ENCODE assay signal across 8 cellular contexts in the genomic region with DNA sequence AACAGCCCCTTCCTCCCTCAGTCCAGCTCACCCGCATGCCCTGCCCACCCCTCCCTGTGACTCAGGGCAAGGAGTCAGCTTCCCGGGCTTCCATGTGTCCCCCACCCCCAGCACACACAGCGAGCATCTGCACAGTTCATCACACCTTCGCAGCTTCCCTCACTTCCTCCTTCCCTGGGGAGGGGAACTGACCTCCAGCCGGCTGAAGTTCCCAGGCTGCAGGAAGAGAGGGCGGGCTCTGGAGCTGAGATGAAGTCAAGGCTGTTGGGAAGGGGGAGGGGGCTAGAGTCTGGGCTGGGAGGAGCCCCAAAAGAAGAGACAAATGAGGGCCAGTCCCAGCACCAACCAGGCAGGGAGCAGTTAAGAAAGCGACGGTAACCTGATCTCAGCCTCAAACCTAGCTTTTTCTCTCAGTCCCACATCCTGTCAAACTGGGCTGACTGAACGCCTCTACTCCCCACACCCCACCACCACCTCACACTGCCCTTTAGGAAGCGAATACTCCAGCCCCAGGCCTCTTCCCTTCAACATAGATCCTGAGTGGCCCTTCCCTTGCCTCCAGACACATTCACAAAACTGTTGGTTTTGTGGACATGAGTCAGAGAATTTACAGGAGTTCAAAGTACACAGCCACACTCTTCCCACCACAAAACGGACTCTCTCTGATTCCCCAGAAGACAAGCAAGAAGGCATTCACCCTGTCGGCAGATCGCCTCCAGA. TPM values are rescaled to one million over a fixed set of nuclear protein-coding genes. Genes with fewer than 3 reads are reported as not detected.
DNase-seq lines count a peak whose midpoint lies in the region; ATAC-seq and TF ChIP-seq lines count a peak whose summit lies in the region.

No MANE protein-coding gene starts in this region.

- POLR2A ChIA-PET in activated CD4-positive, alpha-beta T cell treated with anti-CD3 and anti-CD28 coated beads for 36 hours (lab: Charles Lee), result interaction anchor here (1.0 to 2.7 kb wide), 3 partner anchors 9 to 31 kb away, joined by 3 to 19 read pairs (median 4); a partner anchor contains a TSS

- H3K4me3 Mint-ChIP-seq in activated CD4-positive, alpha-beta T cell treated with anti-CD3 and anti-CD28 coated beads for 36 hours, result peak overlapping the region; percentile 58
- peak overlapping the region; percentile 33 to 79 (median 68) for H3K4me3 Mint-ChIP-seq in IgD-negative memory B cell

- ATAC-seq in activated CD4-positive, alpha-beta T cell treated with anti-CD3 and anti-CD28 coated beads for 36 hours, result peak; percentile 76
- ATAC-seq in GM21737 (IDR thresholded peaks at IDR 0.05; ENCODE audit: unreplicated experiment) (peak; percentile 54), gastrocnemius medialis (peak; percentile 25 to 59)

- peaks cover 10% of the 10 kb centered on the region for H3K36me3 Mint-ChIP-seq in activated CD4-positive, alpha-beta T cell treated with anti-CD3 and anti-CD28 coated beads for 36 hours (ENCODE audit: low read depth)
- peaks cover 1% of the 10 kb centered on the region for H3K36me3 Mint-ChIP-seq in IgD-negative memory B cell

- CTCF ChIA-PET in activated CD4-positive, alpha-beta T cell treated with anti-CD3 and anti-CD28 coated beads for 36 hours (lab: Charles Lee), result interaction anchor here (0.6 to 4.2 kb wide), 8 partner anchors 11 to 333 kb away, joined by 3 to 41 read pairs (median 6); a partner anchor contains a TSS

- H3K27ac Mint-ChIP-seq in activated CD4-positive, alpha-beta T cell treated with anti-CD3 and anti-CD28 coated beads for 36 hours, result peak overlapping the region; percentile 83
- peak overlapping the region; percentile 1 to 30 (median 22) for H3K27ac Mint-ChIP-seq in IgD-negative memory B cell

- TF ChIP-seq CTCF in brain microvascular endothelial cell (IDR thresholded peaks at IDR 0.05; ENCODE audit: low read depth, low read length, missing control alignments), result no peak
- TF ChIP-seq CTCF in gastrocnemius medialis (IDR thresholded peaks at IDR 0.05 in 4 of 5, conservative IDR thresholded peaks at IDR 0.05 in 1 of 5), result no peak

- H3K4me1 ChIP-seq in SJSA1 (replicated peaks) (peaks cover 61% of the 10 kb centered on the region), gastrocnemius medialis (peaks cover 33 to 34% of the 10 kb centered on the region in 2 donors)

- H3K4me1 Mint-ChIP-seq in activated CD4-positive, alpha-beta T cell treated with anti-CD3 and anti-CD28 coated beads for 36 hours, result peaks cover 68% of the 10 kb centered on the region
- peaks cover 44 to 53% (median 45%) of the 10 kb centered on the region in 3 donors for H3K4me1 Mint-ChIP-seq in IgD-negative memory B cell

- H3K9me3 Mint-ChIP-seq in activated CD4-positive, alpha-beta T cell treated with anti-CD3 and anti-CD28 coated beads for 36 hours (ENCODE audit: low read depth), result no peaks in the 10 kb centered on the region
- H3K9me3 Mint-ChIP-seq in IgD-negative memory B cell, result no peaks in the 10 kb centered on the region

- no peaks in the 10 kb centered on the region for H3K9me3 ChIP-seq in SJSA1 (replicated peaks)
- no peaks in the 10 kb centered on the region for H3K9me3 ChIP-seq in gastrocnemius medialis

- peak; percentile 60 to 83 for TF ChIP-seq POLR2A in gastrocnemius medialis (IDR thresholded peaks at IDR 0.05)

- H3K27me3 ChIP-seq in SJSA1 (replicated peaks) (no peaks in the 10 kb centered on the region), brain microvascular endothelial cell (replicated peaks) (no peaks in the 10 kb centered on the region), gastrocnemius medialis (no peaks in the 10 kb centered on the region)

- H3K4me3 ChIP-seq in SJSA1 (peak overlapping the region; percentile 96), brain microvascular endothelial cell (ENCODE audit: low read depth, low read length) (peak overlapping the region; percentile 94), gastrocnemius medialis (peak overlapping the region; percentile 46 to 87 (median 67))

- H3K36me3 ChIP-seq in SJSA1, result peaks cover 46% of the 10 kb centered on the region
- peaks cover 35% of the 10 kb centered on the region for H3K36me3 ChIP-seq in brain microvascular endothelial cell (replicated peaks)
- H3K36me3 ChIP-seq in gastrocnemius medialis, result peaks cover 0 to 14% of the 10 kb centered on the region in 2 donors

- peak; percentile 83 for DNase-seq in activated CD4-positive, alpha-beta T cell treated with anti-CD3 and anti-CD28 coated beads for 36 hours
- no peak for DNase-seq in activated CD4-positive, alpha-beta T cell treated with anti-CD3 and anti-CD28 coated beads, Interleukin-2, amount 50 U/mL, for 4 hours
- DNase-seq in SJSA1 (ENCODE audit: low read depth in 1 of 2, low spot score in 2 of 2) (peak; percentile 94 to 96), brain microvascular endothelial cell (peak; percentile 95), iPS DF 4.7 (ENCODE audit: extremely low read depth, low spot score) (peak; percentile 94), gastrocnemius medialis (peak; percentile 65 to 81)

- in situ Hi-C loops in brain microvascular endothelial cell (cut with HindIII; ENCODE audit: low pct_ligation_motif_present, low sequenced_read_pairs), result no loop called here
- in situ Hi-C loops in gastrocnemius medialis (cut with MboI; ENCODE audit: low sequenced_read_pairs in 4 of 4), result loop anchor here (5.0 to 25.0 kb wide), 7 partner anchors 80 to 682 kb away; a partner anchor contains a TSS

- intact Hi-C loops in activated CD4-positive, alpha-beta T cell treated with anti-CD3 and anti-CD28 coated beads for 36 hours (cut with DNase I, micrococcal nuclease), result loop anchor here (1.0 to 2.0 kb wide), 4 partner anchors 30 to 314 kb away; a partner anchor contains a TSS
- intact Hi-C loops in gastrocnemius medialis (cut with DNase I; ENCODE audit: low total_unique reads), result no loop called here

- peaks cover 2% of the 10 kb centered on the region for H3K27me3 Mint-ChIP-seq in activated CD4-positive, alpha-beta T cell treated with anti-CD3 and anti-CD28 coated beads for 36 hours
- no peaks in the 10 kb centered on the region for H3K27me3 Mint-ChIP-seq in IgD-negative memory B cell

- peak overlapping the region; percentile 69 for H3K27ac ChIP-seq in SJSA1
- peak overlapping the region; percentile 67 for H3K27ac ChIP-seq in brain microvascular endothelial cell
- peak overlapping the region; percentile 85 to 94 (median 90) for H3K27ac ChIP-seq in gastrocnemius medialis

RNA-seq across cellular contexts. Expression of a gene that starts 1.9 kb away (rescaled TPM):
- total RNA-seq in activated CD4-positive, alpha-beta T cell treated with anti-CD3 and anti-CD28 coated beads for 36 hours, result 10 to 100 TPM; 32.8 to 45.7 TPM
- polyA plus RNA-seq in IgD-negative memory B cell, result 41.8 TPM
- total RNA-seq in SJSA1 (2014; rRNA removed; shearing (Covaris generic)), result 555 and 570 TPM in 2 replicates
- total RNA-seq in gastrocnemius medialis, result 10 to 100 TPM; 33.1 to 86.5 (median 64.3) TPM

RNA-seq across cellular contexts. Expression of a gene that starts 10.1 kb away (rescaled TPM):
- under 1 TPM; 0.75 to 0.88 TPM for total RNA-seq in activated CD4-positive, alpha-beta T cell treated with anti-CD3 and anti-CD28 coated beads for 36 hours
- 1.4 TPM for polyA plus RNA-seq in IgD-negative memory B cell
- total RNA-seq in SJSA1 (2014; rRNA removed; shearing (Covaris generic)), result not detected in 2 replicates
- total RNA-seq in gastrocnemius medialis, result 1 to 10 TPM; 4.2 to 5.4 (median 4.8) TPM

RNA-seq across cellular contexts. Expression of a gene that starts 30.6 kb away (rescaled TPM):
- total RNA-seq in activated CD4-positive, alpha-beta T cell treated with anti-CD3 and anti-CD28 coated beads for 36 hours, result 10 to 100 TPM; 80.3 to 87.5 TPM
- 5.6 TPM for polyA plus RNA-seq in IgD-negative memory B cell
- total RNA-seq in SJSA1 (2014; rRNA removed; shearing (Covaris generic)), result 47.4 and 57.0 TPM in 2 replicates
- total RNA-seq in gastrocnemius medialis, result 1 to 10 TPM; 2.8 to 7.2 (median 4.8) TPM

Comparison
In these comparisons a context has a peak if more than half of its experiments do, and no peak if none do; other contexts are left out.
1. DNase-seq: peak in activated CD4-positive, alpha-beta T cell treated with anti-CD3 and anti-CD28 coated beads for 36 hours (single experiment), SJSA1 (2 of 2), brain microvascular endothelial cell (single experiment), iPS DF 4.7 (single experiment) and gastrocnemius medialis (2 of 2); none in activated CD4-positive, alpha-beta T cell treated with anti-CD3 and anti-CD28 coated beads, Interleukin-2, amount 50 U/mL, for 4 hours (0 of 2).
2. Peak in every context shown above with its lines, with median percentiles within 50 percentile points of each other: ATAC-seq, H3K27ac ChIP-seq and H3K4me3 ChIP-seq.